29 cellular contexts compared by ENCODE assay signal in genomic region chr4:137648531-137648930, GRCh38.
DNase-seq lines count a peak whose midpoint lies in the region; ATAC-seq and TF ChIP-seq lines count a peak whose summit lies in the region.
"Had no signal": no experiment of that assay in that cellular context is flagged by ENCODE, and none has a peak within 500 bp of the region (broad histone marks: within the 10 kb centered on the region; RNA-seq: fewer than 3 reads in every experiment).

No MANE protein-coding gene starts in this region.

- H2AFZ ChIP-seq in Loucy (ENCODE audit: low read length) (0 out of 2 replicates have a peak overlapping the region, but pooled peaks have one; percentile 12), neural progenitor cell (replicated peaks) (peak overlapping the region; percentile 68)

- H3K36me3 Mint-ChIP-seq in endodermal cell (ENCODE audit: low read depth): no peaks in the 10 kb centered on the region
- H3K36me3 Mint-ChIP-seq in neural progenitor cell: no peaks in the 10 kb centered on the region
- H3K36me3 Mint-ChIP-seq: CD4-positive, alpha-beta memory T cell; IgD-negative memory B cell had no signal

- H3K4me3 Mint-ChIP-seq in endodermal cell (no peak overlapping the region), neural progenitor cell (no peak overlapping the region)
- H3K4me3 Mint-ChIP-seq: CD4-positive, alpha-beta memory T cell; IgD-negative memory B cell had no signal

- H3K9me3 Mint-ChIP-seq in endodermal cell (no peaks in the 10 kb centered on the region), neural progenitor cell (peaks cover 6% of the 10 kb centered on the region)

- H3K4me2 ChIP-seq in Loucy (ENCODE audit: low read depth, low read length, poor library complexity, severe bottlenecking) (no peak overlapping the region), neural progenitor cell (no peak overlapping the region)
- H3K4me2 ChIP-seq: A549, KMS-11 had no signal

- no peaks in the 10 kb centered on the region for H3K27me3 ChIP-seq in Loucy (ENCODE audit: insufficient read depth, low read length, poor library complexity, severe bottlenecking)
- no peaks in the 10 kb centered on the region for H3K27me3 ChIP-seq in endodermal cell (ENCODE audit: control insufficient read depth, insufficient read depth, low read length, poor library complexity, severe bottlenecking)
- H3K27me3 ChIP-seq in neural progenitor cell: no peaks in the 10 kb centered on the region

- H3K27ac Mint-ChIP-seq in endodermal cell (no peak overlapping the region), neural progenitor cell (peak overlapping the region; percentile 85)
- H3K27ac Mint-ChIP-seq: CD4-positive, alpha-beta memory T cell; IgD-negative memory B cell had no signal

- DNase-seq in endodermal cell (no peak), neural progenitor cell (ENCODE audit: low spot score) (no peak), HEK293T (ENCODE audit: extremely low spot score) (no peak), AG08396 (ENCODE audit: low spot score) (no peak), hepatic stellate cell (ENCODE audit: low spot score) (no peak)
- DNase-seq: C1 segment of cervical spinal cord; Caco-2; CD4-positive, alpha-beta memory T cell; DMS 273 treated with DMSO at 0.1 percent for 48 hours; DMS79; EL; GDM1; H7; NCI-H1048; NCI-H1417; NCI-H1694; NCI-H2029 treated with DMSO at 0.1 percent for 48 hours; NCI-H446 treated with DMSO at 0.1 percent for 48 hours; NCI-H526; NCI-H82; NK-92 treated with Interleukin-12 subunit alpha and Interleukin-12 subunit beta, amount 100 ng/mL, for 24 hours; SHP77 treated with DMSO at 0.1 percent for 48 hours had no signal

- 63 to 90% methylated on average over 1 to 4 of the region's 4 CpGs for WGBS in endodermal cell (ENCODE audit: insufficient coverage in 1 of 2, insufficient read length in 1 of 2), 2 experiments

- H4K20me1 ChIP-seq in Loucy (ENCODE audit: insufficient read depth, low read length, poor library complexity, severe bottlenecking) (no peaks in the 10 kb centered on the region), neural progenitor cell (ENCODE audit: low read depth) (no peaks in the 10 kb centered on the region)

- no peaks in the 10 kb centered on the region for H3K4me1 Mint-ChIP-seq in endodermal cell
- H3K4me1 Mint-ChIP-seq in neural progenitor cell: peaks cover 13% of the 10 kb centered on the region
- H3K4me1 Mint-ChIP-seq: CD4-positive, alpha-beta memory T cell; IgD-negative memory B cell had no signal

- no peaks in the 10 kb centered on the region for H3F3A ChIP-seq in Loucy (ENCODE audit: low read depth)
- no peaks in the 10 kb centered on the region for H3F3A ChIP-seq in neural progenitor cell (ENCODE audit: low read depth)

- no peaks in the 10 kb centered on the region for H3K36me3 ChIP-seq in Loucy (ENCODE audit: insufficient read depth, low read length)
- no peaks in the 10 kb centered on the region for H3K36me3 ChIP-seq in endodermal cell (ENCODE audit: control insufficient read depth, insufficient read depth, low read length)
- H3K36me3 ChIP-seq in neural progenitor cell: no peaks in the 10 kb centered on the region

- H3K79me2 ChIP-seq in Loucy (ENCODE audit: insufficient read depth, low read length) (no peaks in the 10 kb centered on the region), neural progenitor cell (ENCODE audit: low read depth) (no peaks in the 10 kb centered on the region)

- no peaks in the 10 kb centered on the region for H3K9me2 ChIP-seq in Loucy (replicated peaks; ENCODE audit: low read depth, low read length)

- H3K27ac ChIP-seq in endodermal cell (ENCODE audit: low read depth, low read length) (peak overlapping the region; percentile 72), neural progenitor cell (no peak overlapping the region)
- H3K27ac ChIP-seq: A549, KMS-11, SK-N-MC had no signal

- POLR2A ChIA-PET in HEK293T (lab: Yijun Ruan, JAX): no interaction called here

- ATAC-seq in HG02798 (IDR thresholded peaks at IDR 0.05; ENCODE audit: poor library complexity, unreplicated experiment): no peak
- ATAC-seq: A549, Panc1 had no signal

- H3K27me3 Mint-ChIP-seq in endodermal cell (ENCODE audit: insufficient read depth) (no peaks in the 10 kb centered on the region), neural progenitor cell (ENCODE audit: insufficient read depth, low read depth) (peaks cover 2% of the 10 kb centered on the region)
- H3K27me3 Mint-ChIP-seq: CD4-positive, alpha-beta memory T cell; IgD-negative memory B cell had no signal

- no peak overlapping the region for H3K9ac ChIP-seq in Loucy (ENCODE audit: low read depth, low read length, poor library complexity, severe bottlenecking)
- no peak overlapping the region for H3K9ac ChIP-seq in endodermal cell (ENCODE audit: extremely low read depth, low read length, poor library complexity, severe bottlenecking)
- H3K9ac ChIP-seq in neural progenitor cell: no peak overlapping the region
- H3K9ac ChIP-seq: KMS-11 had no signal

- H3K4me1 ChIP-seq in Loucy (ENCODE audit: insufficient read depth, low read length, poor library complexity, severe bottlenecking) (peaks cover 2% of the 10 kb centered on the region), endodermal cell (ENCODE audit: control insufficient read depth, insufficient read depth, low read length) (no peaks in the 10 kb centered on the region), neural progenitor cell (peaks cover 5% of the 10 kb centered on the region)
- H3K4me1 ChIP-seq: A549, Caco-2 had no signal

- CTCF ChIA-PET in HEK293T (lab: Yijun Ruan, JAX): no interaction called here

- no peak overlapping the region for H3K4me3 ChIP-seq in Loucy (ENCODE audit: low read length, poor library complexity, severe bottlenecking)
- H3K4me3 ChIP-seq in endodermal cell (ENCODE audit: low read length): no peak overlapping the region
- no peak overlapping the region for H3K4me3 ChIP-seq in neural progenitor cell
- H3K4me3 ChIP-seq: A549, SK-N-MC had no signal

- TF ChIP-seq CTCF in Loucy (conservative IDR thresholded peaks at IDR 0.05; ENCODE audit: low read length): no peak
- TF ChIP-seq CTCF in endodermal cell (conservative IDR thresholded peaks at IDR 0.05): no peak
- TF ChIP-seq CTCF in neural progenitor cell (IDR thresholded peaks at IDR 0.05): no peak

- H3K9me3 ChIP-seq in Loucy (ENCODE audit: insufficient read depth, low read depth, low read length) (no peaks in the 10 kb centered on the region), endodermal cell (ENCODE audit: control insufficient read depth, low read length) (no peaks in the 10 kb centered on the region), neural progenitor cell (ENCODE audit: low read depth) (no peaks in the 10 kb centered on the region)
- H3K9me3 ChIP-seq: A549, Caco-2 had no signal

TF ChIP-seq in HEK293T, 16 proteins besides CTCF, POLR2A, EP300 and RAD21:
- no peak for TF ChIP-seq LEF1 (IDR thresholded peaks at IDR 0.05; ENCODE audit: borderline replicate concordance)
- TF ChIP-seq SUZ12 (IDR thresholded peaks at IDR 0.05): no peak
- no peak for TF ChIP-seq FOXM1 (IDR thresholded peaks at IDR 0.05; ENCODE audit: borderline replicate concordance)
- no peak for TF ChIP-seq BHLHE40 (IDR thresholded peaks at IDR 0.05; ENCODE audit: borderline replicate concordance)
- no peak for TF ChIP-seq L3MBTL2 (conservative IDR thresholded peaks at IDR 0.05)
- no peak for TF ChIP-seq TARDBP (IDR thresholded peaks at IDR 0.05)
- no peak for TF ChIP-seq ELF4 (IDR thresholded peaks at IDR 0.05)
- no peak for TF ChIP-seq PKNOX1 (IDR thresholded peaks at IDR 0.05)
- TF ChIP-seq NFRKB (IDR thresholded peaks at IDR 0.05): no peak
- TF ChIP-seq ZNF384 (IDR thresholded peaks at IDR 0.05): no peak
